ENCODE assay signal across 1 cellular context in genomic region chr14:58426819-58427288, GRCh38.
A peak's percentile ranks its signal among the peaks of the same experiment; 100 is the strongest.
TF ChIP-seq lines count a peak whose summit lies in the region.

No MANE protein-coding gene starts in this region.

TF ChIP-seq in K562, 482 proteins besides CTCF, POLR2A, EP300 and RAD21 (continues in another document):
- peak; percentile 4 for TF ChIP-seq MEIS2 (IDR thresholded peaks at IDR 0.05; ENCODE audit: partially characterized antibody)
- TF ChIP-seq ZNF175 (CRISPR knock-in tag; IDR thresholded peaks at IDR 0.05; ENCODE audit: low read depth) = 0 out of 2 replicates have a peak, but pooled peaks have one; percentile 30
- peak; percentile 69; the same call in 1 of the 2 replicates for TF ChIP-seq TAF7 (tag; IDR thresholded peaks at IDR 0.05)
- peak; percentile 59 for TF ChIP-seq MAX (CRISPR knock-in tag; IDR thresholded peaks at IDR 0.05)
- TF ChIP-seq HDAC1 (IDR thresholded peaks at IDR 0.05) = peak in 1 of 2 experiments; percentile 95; a peak in 2 of 4 replicates
- 0 out of 2 replicates have a peak, but pooled peaks have one; percentile 26 for TF ChIP-seq VEZF1 (CRISPR knock-in tag; IDR thresholded peaks at IDR 0.05)
- TF ChIP-seq SAP30 (IDR thresholded peaks at IDR 0.05; ENCODE audit: borderline replicate concordance, insufficient read depth, low read depth, low read length, poor library complexity, severe bottlenecking) = peak; percentile 89
- peak; percentile 88 for TF ChIP-seq MXI1 (IDR thresholded peaks at IDR 0.05; ENCODE audit: low read depth, low read length)
- peak; percentile 79 for TF ChIP-seq TFAP4 (CRISPR knock-in tag; IDR thresholded peaks at IDR 0.05; ENCODE audit: borderline replicate concordance)
- peak; percentile 50 for TF ChIP-seq ZFX (CRISPR knock-in tag; IDR thresholded peaks at IDR 0.05)
- peak; percentile 97 for TF ChIP-seq MYC (IDR thresholded peaks at IDR 0.05; ENCODE audit: low read depth, low read length)
- peak; percentile 78; the same call in 1 of the 2 replicates for TF ChIP-seq MYC (CRISPR knock-in tag; IDR thresholded peaks at IDR 0.05; ENCODE audit: borderline replicate concordance, low read depth)
- TF ChIP-seq ZBTB7A (IDR thresholded peaks at IDR 0.05; ENCODE audit: borderline replicate concordance, control insufficient read depth, low read depth, low read length) = peak; percentile 59; the same call in 1 of the 2 replicates
- peak in 1 of 2 experiments; percentile 40; a peak in 1 of 4 replicates for TF ChIP-seq ZNF639 (CRISPR knock-in tag; conservative IDR thresholded peaks at IDR 0.05 in 1 of 2, IDR thresholded peaks at IDR 0.05 in 1 of 2)
- peak; percentile 38; the same call in 1 of the 2 replicates for TF ChIP-seq ESRRA (IDR thresholded peaks at IDR 0.05; ENCODE audit: borderline replicate concordance, low read depth)
- TF ChIP-seq CLOCK (CRISPR knock-in tag; IDR thresholded peaks at IDR 0.05; ENCODE audit: borderline replicate concordance) = no peak
- TF ChIP-seq RBFOX2 (IDR thresholded peaks at IDR 0.05; ENCODE audit: low read depth, low read length) = peak; percentile 84
- peak; percentile 39 to 54 for TF ChIP-seq E2F6 (IDR thresholded peaks at IDR 0.05; ENCODE audit: borderline replicate concordance in 1 of 2, extremely low read depth in 1 of 2, insufficient read depth in 1 of 2, insufficient read length in 1 of 2, low read depth in 1 of 2, low read length in 1 of 2, poor library complexity in 1 of 2, severe bottlenecking in 1 of 2)
- peak; percentile 88; a peak in 2 of 4 replicates for TF ChIP-seq SIN3A (IDR thresholded peaks at IDR 0.05; ENCODE audit: borderline replicate concordance in 2 of 2, control insufficient read depth in 1 of 2, low read depth in 2 of 2, low read length in 2 of 2)
- TF ChIP-seq ZNF668 (CRISPR knock-in tag; IDR thresholded peaks at IDR 0.05) = no peak
- peak; percentile 63; the same call in 1 of the 2 replicates for TF ChIP-seq ZNF592 (IDR thresholded peaks at IDR 0.05)
- peak; percentile 75 for TF ChIP-seq RBBP5 (IDR thresholded peaks at IDR 0.05; ENCODE audit: borderline replicate concordance, insufficient read depth, low read length, poor library complexity, severe bottlenecking)
- peak; percentile 76; the same call in 1 of the 2 replicates for TF ChIP-seq POLR2G (IDR thresholded peaks at IDR 0.05; ENCODE audit: low read depth, low read length)
- 0 out of 2 replicates have a peak, but pooled peaks have one; percentile 22 for TF ChIP-seq ZNF12 (CRISPR knock-in tag; IDR thresholded peaks at IDR 0.05)
- TF ChIP-seq JUND (IDR thresholded peaks at IDR 0.05; ENCODE audit: borderline replicate concordance, low read depth, low read length) = 0 out of 2 replicates have a peak, but pooled peaks have one; percentile 2
- TF ChIP-seq JUND (tag; IDR thresholded peaks at IDR 0.05; ENCODE audit: borderline replicate concordance, low read depth, low read length) = no peak
- TF ChIP-seq ZNF740 (CRISPR knock-in tag; IDR thresholded peaks at IDR 0.05) = peak; percentile 86
- peak in 1 of 2 experiments; percentile 58; a peak in 1 of 4 replicates for TF ChIP-seq ZNF740 (tag; IDR thresholded peaks at IDR 0.05)
- peak; percentile 65; the same call in 1 of the 2 replicates for TF ChIP-seq RAD51 (IDR thresholded peaks at IDR 0.05; ENCODE audit: borderline replicate concordance, low read depth)
- peak; percentile 80; the same call in 1 of the 2 replicates for TF ChIP-seq ARID4B (CRISPR knock-in tag; IDR thresholded peaks at IDR 0.05)
- peak; percentile 97 for TF ChIP-seq NKRF (IDR thresholded peaks at IDR 0.05; ENCODE audit: borderline replicate concordance)
- 0 out of 2 replicates have a peak, but pooled peaks have one; percentile 22 for TF ChIP-seq ERF (CRISPR knock-in tag; IDR thresholded peaks at IDR 0.05)
- peak; percentile 42 for TF ChIP-seq SMAD1 (IDR thresholded peaks at IDR 0.05; ENCODE audit: low read depth, low read length, partially characterized antibody)
- no peak for TF ChIP-seq HES1 (IDR thresholded peaks at IDR 0.05; ENCODE audit: low read depth)
- TF ChIP-seq L3MBTL2 (IDR thresholded peaks at IDR 0.05) = peak; percentile 85
